8 cellular contexts compared by ENCODE assay signal in the genomic region with DNA sequence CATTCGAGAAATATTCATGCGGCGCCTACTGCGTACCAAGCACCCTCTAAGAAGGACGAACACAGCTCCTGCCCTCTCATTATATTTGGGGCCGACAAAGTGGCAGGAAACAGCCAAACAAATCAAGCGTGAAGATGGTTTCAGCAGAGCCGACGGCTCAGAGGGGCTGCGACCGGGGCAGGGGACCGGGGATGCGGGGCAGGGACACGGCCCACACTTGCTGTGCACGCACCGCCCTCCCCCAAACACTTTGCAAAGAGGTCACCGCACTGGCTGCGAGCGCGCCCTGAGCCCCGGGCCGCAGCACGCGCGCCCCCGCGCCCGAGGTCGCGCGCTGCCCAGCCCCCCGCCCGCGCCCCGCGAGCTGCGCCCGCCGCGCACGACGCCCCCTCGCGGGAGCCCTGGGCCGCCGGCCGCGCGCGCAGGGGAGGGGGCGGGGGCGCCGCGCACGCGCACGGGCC. TPM values are rescaled to one million over a fixed set of nuclear protein-coding genes. Genes with fewer than 3 reads are reported as not detected.
A peak's percentile ranks its signal among the peaks of the same experiment; 100 is the strongest.
DNase-seq lines count a peak whose midpoint lies in the region; ATAC-seq and TF ChIP-seq lines count a peak whose summit lies in the region.

No MANE protein-coding gene starts in this region.

- peaks cover 0 to 10% of the 10 kb centered on the region in 2 donors for H3K27me3 ChIP-seq in Peyer's patch
- no peaks in the 10 kb centered on the region for H3K27me3 ChIP-seq in liver (ENCODE audit: control insufficient read depth in 4 of 4, insufficient read depth in 4 of 4, low read length in 3 of 4)

- H3K4me1 ChIP-seq in Peyer's patch, result peaks cover 0 to 21% (median 3%) of the 10 kb centered on the region in 4 donors
- peaks cover 0 to 4% (median 0%) of the 10 kb centered on the region in 4 donors for H3K4me1 ChIP-seq in liver (ENCODE audit: control insufficient read depth in 4 of 4, insufficient read depth in 4 of 4, low read length in 3 of 4)

- TF ChIP-seq POLR2A in Peyer's patch (IDR thresholded peaks at IDR 0.05), result no peak

- no peaks in the 10 kb centered on the region for H3K36me3 ChIP-seq in Peyer's patch
- no peaks in the 10 kb centered on the region for H3K36me3 ChIP-seq in liver (ENCODE audit: control insufficient read depth in 4 of 4, insufficient read depth in 3 of 4, low read depth in 1 of 4, low read length in 3 of 4)

- no peaks in the 10 kb centered on the region for H3K9me3 ChIP-seq in Peyer's patch
- H3K9me3 ChIP-seq in liver (ENCODE audit: control insufficient read depth in 4 of 4, low read length in 3 of 4), result no peaks in the 10 kb centered on the region

- peak overlapping the region; percentile 53 to 73 (median 68) for H3K4me3 ChIP-seq in Peyer's patch
- H3K4me3 ChIP-seq in choroid plexus epithelial cell (ENCODE audit: low read depth, low read length), result peak overlapping the region; percentile 71
- H3K4me3 ChIP-seq in liver (ENCODE audit: low read depth in 1 of 3, low read length in 3 of 3), result peak overlapping the region in 2 of 3 donors; percentile 46 to 79

- in situ Hi-C loops in GM13976 (cut with MboI; ENCODE audit: low sequenced_read_pairs, unreplicated experiment), result no loop called here

- peak; percentile 8 to 12 for DNase-seq in AML-193 (lab: John Stamatoyannopoulos, UW)
- DNase-seq in GM13976 (ENCODE audit: low spot score), result peak; percentile 77
- peak in 2 of 3 donors; percentile 50 to 57 for DNase-seq in Peyer's patch
- no peak for DNase-seq in choroid plexus epithelial cell (ENCODE audit: low read depth)
- no peak for DNase-seq in NCI-H2081 treated with DMSO at 0.1 percent for 48 hours (lab: John Stamatoyannopoulos, UW)

- no peak for TF ChIP-seq RAD21 in liver (IDR thresholded peaks at IDR 0.05)

- H3K27ac ChIP-seq in Peyer's patch (peak overlapping the region; percentile 46 to 87 (median 52)), liver (ENCODE audit: low read depth in 1 of 2, low read length in 2 of 2) (no peak overlapping the region), temporal lobe (ENCODE audit: low read depth, low read length) (peak overlapping the region; percentile 89)

- no peak overlapping the region for H3K9ac ChIP-seq in liver (ENCODE audit: low read depth in 1 of 2, low read length in 2 of 2)

- TF ChIP-seq CTCF in GM13976 (IDR thresholded peaks at IDR 0.05; ENCODE audit: borderline replicate concordance, control extremely low read depth, extremely low read depth, insufficient read depth, missing control alignments) (peak; percentile 16), Peyer's patch (IDR thresholded peaks at IDR 0.05) (no peak), choroid plexus epithelial cell (conservative IDR thresholded peaks at IDR 0.05; ENCODE audit: low read depth, low read length) (no peak), liver (IDR thresholded peaks at IDR 0.05; ENCODE audit: low read depth, low read length, missing input control) (no peak)

- no peak for ATAC-seq in GM19452 (IDR thresholded peaks at IDR 0.05; ENCODE audit: unreplicated experiment)

- 5% methylated on average over 57 of the region's 57 CpGs for WGBS in liver

TF ChIP-seq in liver, 16 proteins besides CTCF, POLR2A, EP300 and RAD21:
- TF ChIP-seq RXRA (IDR thresholded peaks at IDR 0.05) (no peak), HNF4A (conservative IDR thresholded peaks at IDR 0.05) (no peak)
- TF ChIP-seq, protein P1, sequence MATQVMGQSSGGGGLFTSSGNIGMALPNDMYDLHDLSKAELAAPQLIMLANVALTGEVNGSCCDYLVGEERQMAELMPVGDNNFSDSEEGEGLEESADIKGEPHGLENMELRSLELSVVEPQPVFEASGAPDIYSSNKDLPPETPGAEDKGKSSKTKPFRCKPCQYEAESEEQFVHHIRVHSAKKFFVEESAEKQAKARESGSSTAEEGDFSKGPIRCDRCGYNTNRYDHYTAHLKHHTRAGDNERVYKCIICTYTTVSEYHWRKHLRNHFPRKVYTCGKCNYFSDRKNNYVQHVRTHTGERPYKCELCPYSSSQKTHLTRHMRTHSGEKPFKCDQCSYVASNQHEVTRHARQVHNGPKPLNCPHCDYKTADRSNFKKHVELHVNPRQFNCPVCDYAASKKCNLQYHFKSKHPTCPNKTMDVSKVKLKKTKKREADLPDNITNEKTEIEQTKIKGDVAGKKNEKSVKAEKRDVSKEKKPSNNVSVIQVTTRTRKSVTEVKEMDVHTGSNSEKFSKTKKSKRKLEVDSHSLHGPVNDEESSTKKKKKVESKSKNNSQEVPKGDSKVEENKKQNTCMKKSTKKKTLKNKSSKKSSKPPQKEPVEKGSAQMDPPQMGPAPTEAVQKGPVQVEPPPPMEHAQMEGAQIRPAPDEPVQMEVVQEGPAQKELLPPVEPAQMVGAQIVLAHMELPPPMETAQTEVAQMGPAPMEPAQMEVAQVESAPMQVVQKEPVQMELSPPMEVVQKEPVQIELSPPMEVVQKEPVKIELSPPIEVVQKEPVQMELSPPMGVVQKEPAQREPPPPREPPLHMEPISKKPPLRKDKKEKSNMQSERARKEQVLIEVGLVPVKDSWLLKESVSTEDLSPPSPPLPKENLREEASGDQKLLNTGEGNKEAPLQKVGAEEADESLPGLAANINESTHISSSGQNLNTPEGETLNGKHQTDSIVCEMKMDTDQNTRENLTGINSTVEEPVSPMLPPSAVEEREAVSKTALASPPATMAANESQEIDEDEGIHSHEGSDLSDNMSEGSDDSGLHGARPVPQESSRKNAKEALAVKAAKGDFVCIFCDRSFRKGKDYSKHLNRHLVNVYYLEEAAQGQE (IDR thresholded peaks at IDR 0.05), result no peak

RNA-seq across cellular contexts. Expression of a gene that starts 0.3 kb away (rescaled TPM):
- total RNA-seq in Peyer's patch, result 10 to 100 TPM in 1 of 4 donors, 1 to 10 TPM in 2, under 1 TPM in 1; 0.35 to 22.3 (median 2.5) TPM
- total RNA-seq in liver, result 10 to 100 TPM in 1 of 2 donors, 1 to 10 TPM in 1; 1.8 to 21.9 TPM
- 1 to 10 TPM; 3.6 to 6.7 TPM for polyA plus RNA-seq in liver
- total RNA-seq in temporal lobe, result 53.8 TPM

RNA-seq across cellular contexts. Expression of a gene that starts 30.1 kb away (rescaled TPM):
- total RNA-seq in Peyer's patch (1,000 to 10,000 TPM in 3 of 4 donors, 100 to 1,000 TPM in 1; 736 to 1,914 (median 1,266) TPM), liver (1,000 to 10,000 TPM in 1 of 2 donors, 100 to 1,000 TPM in 1; 998 to 1,767 TPM), temporal lobe (1,109 TPM)
- 1,000 to 10,000 TPM in 1 of 2 donors, 100 to 1,000 TPM in 1; 580 to 1,370 TPM for polyA plus RNA-seq in liver

RNA-seq across cellular contexts. Expression of a gene that starts 50.0 kb away (rescaled TPM):
- total RNA-seq in Peyer's patch (10 to 100 TPM; 15.6 to 74.3 (median 23.4) TPM), liver (10 to 100 TPM; 11.6 to 12.8 TPM), temporal lobe (15.2 TPM)
- polyA plus RNA-seq in liver, result 1 to 10 TPM; 5.6 to 9.9 TPM

Comparison
In these comparisons a context has a peak if more than half of its experiments do, and no peak if none do; other contexts are left out.
1. DNase-seq: peak in AML-193 (2 of 2), GM13976 (single experiment) and Peyer's patch (2 of 3); none in choroid plexus epithelial cell (single experiment) and NCI-H2081 treated with DMSO at 0.1 percent for 48 hours (single experiment).
2. H3K27ac ChIP-seq: peak in Peyer's patch (4 of 4) and temporal lobe (single experiment); none in liver (0 of 2).
3. Peak in every context shown above with its lines, with median percentiles within 50 percentile points of each other: H3K4me3 ChIP-seq.